18 cellular contexts compared by ENCODE assay signal in the genomic region with DNA sequence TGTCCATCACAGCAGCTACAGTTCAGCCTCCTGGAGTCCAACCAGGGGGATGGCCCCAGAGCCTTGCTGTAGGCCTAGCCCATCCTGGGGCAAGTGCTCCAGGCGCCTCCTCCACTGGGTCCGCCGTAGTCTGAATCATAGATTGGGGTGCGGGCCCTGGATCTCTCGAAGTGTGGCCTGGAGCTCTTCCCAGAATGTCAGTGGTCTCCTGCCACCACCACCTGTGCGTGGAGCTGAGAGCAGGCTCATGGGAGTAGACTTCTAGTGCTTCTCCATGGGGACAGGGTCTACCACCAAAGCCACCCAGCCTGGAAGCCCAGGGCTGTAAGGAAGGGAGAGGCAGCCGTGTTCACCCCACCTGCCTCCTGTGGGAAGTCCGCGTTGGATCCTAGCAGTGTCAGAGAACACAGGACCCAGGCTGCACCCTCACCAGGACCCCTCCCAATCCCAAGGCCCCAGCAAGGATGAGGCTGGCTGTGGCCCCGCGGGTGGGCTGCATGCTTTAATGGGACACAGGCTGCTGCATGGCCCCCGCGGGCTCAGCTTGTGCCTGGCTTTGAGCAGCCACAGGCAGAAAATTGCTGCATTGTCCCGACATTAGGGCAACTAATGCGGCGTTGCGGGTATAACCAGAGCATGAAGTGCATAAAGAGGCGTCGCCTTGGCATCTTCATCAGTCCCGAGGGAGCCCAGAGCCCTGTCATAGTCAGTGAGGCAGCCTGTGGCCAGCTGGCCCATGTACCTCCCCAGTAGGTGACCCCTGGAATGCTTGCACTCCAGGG. TPM values are rescaled to one million over a fixed set of nuclear protein-coding genes. Genes with fewer than 3 reads are reported as not detected.
DNase-seq lines count a peak whose midpoint lies in the region; ATAC-seq and TF ChIP-seq lines count a peak whose summit lies in the region.
"Had no signal": no experiment of that assay in that cellular context is flagged by ENCODE, and none has a peak within 500 bp of the region (broad histone marks: within the 10 kb centered on the region; RNA-seq: fewer than 3 reads in every experiment).

No MANE protein-coding gene starts in this region.

- peaks cover 31% of the 10 kb centered on the region for H3K4me1 ChIP-seq in left ventricle myocardium inferior

- intact Hi-C loops in Right ventricle myocardium inferior (cut with DNase I): no loop called here
- intact Hi-C loops in left ventricle myocardium inferior (cut with micrococcal nuclease): no loop called here

- TF ChIP-seq CTCF in left ventricle myocardium inferior (IDR thresholded peaks at IDR 0.05; ENCODE audit: borderline replicate concordance): no peak

- ATAC-seq in Right ventricle myocardium inferior: no peak

- no peaks in the 10 kb centered on the region for H3K36me3 ChIP-seq in left ventricle myocardium inferior

- H3K9me3 ChIP-seq in left ventricle myocardium inferior (replicated peaks): no peaks in the 10 kb centered on the region
- no peaks in the 10 kb centered on the region for H3K9me3 ChIP-seq in iPS-18c (ENCODE audit: control insufficient read depth, insufficient read depth, low read length)
- H3K9me3 ChIP-seq: SK-N-SH had no signal

- DNase-seq in Right ventricle myocardium inferior (ENCODE audit: missing footprints) (peak; percentile 49), left ventricle myocardium inferior (no peak), ecto neural progenitor cell (ENCODE audit: low spot score) (peak; percentile 66), retina (peak; percentile 33), COLO829 (ENCODE audit: low spot score) (no peak), RKO (ENCODE audit: low spot score) (no peak), NCI-H1092 (lab: John Stamatoyannopoulos, UW) (no peak)
- DNase-seq: 8988T; CD8-positive, alpha-beta memory T cell; GF-D8; NCI-H510A treated with DMSO at 0.1 percent for 48 hours; PC-9; Right ventricle myocardium superior had no signal

- no peak overlapping the region for H3K27ac ChIP-seq in left ventricle myocardium inferior (replicated peaks)
- H3K27ac ChIP-seq: KMS-11, PC-9 had no signal

- peaks cover 95% of the 10 kb centered on the region for H3K27me3 ChIP-seq in left ventricle myocardium inferior (ENCODE audit: low read depth)

- no peak overlapping the region for H3K4me3 ChIP-seq in left ventricle myocardium inferior
- H3K4me3 ChIP-seq in iPS-18c (ENCODE audit: insufficient read depth, low read depth, low read length): peak overlapping the region; percentile 77
- H3K4me3 ChIP-seq: PC-9 had no signal

RNA-seq across cellular contexts. Expression of gene HES3, which starts 0.7 kb away (rescaled TPM):
- total RNA-seq in Right ventricle myocardium inferior (not detected), left ventricle myocardium inferior (not detected)
- total RNA-seq: CD8-positive, alpha-beta memory T cell; Daoy; M059J; PC-9; Right ventricle myocardium superior had no signal

RNA-seq across cellular contexts. Expression of gene ICMT, which starts 7.5 kb away (rescaled TPM):
- total RNA-seq in Right ventricle myocardium inferior (58.8 TPM), left ventricle myocardium inferior (70.3 TPM)

RNA-seq across cellular contexts. Expression of gene GPR153, which starts 17.7 kb away (rescaled TPM):
- total RNA-seq in Right ventricle myocardium inferior: 10.6 TPM
- total RNA-seq in left ventricle myocardium inferior: 4.8 TPM

RNA-seq across cellular contexts. Expression of gene RNF207, which starts 37.3 kb away (rescaled TPM):
- total RNA-seq in Right ventricle myocardium inferior (54.6 TPM), left ventricle myocardium inferior (83.3 TPM)

RNA-seq across cellular contexts. Expression of gene RPL22, which starts 43.8 kb away (rescaled TPM):
- 264 TPM for total RNA-seq in Right ventricle myocardium inferior
- 250 TPM for total RNA-seq in left ventricle myocardium inferior

Comparison
In these comparisons a context has a peak if more than half of its experiments do, and no peak if none do; other contexts are left out.
1. DNase-seq: peak in Right ventricle myocardium inferior (single experiment), ecto neural progenitor cell (single experiment) and retina (single experiment); none in left ventricle myocardium inferior (single experiment), COLO829 (single experiment), RKO (single experiment) and NCI-H1092 (single experiment).